ENCODE assay signal across 6 cellular contexts in the genomic region with DNA sequence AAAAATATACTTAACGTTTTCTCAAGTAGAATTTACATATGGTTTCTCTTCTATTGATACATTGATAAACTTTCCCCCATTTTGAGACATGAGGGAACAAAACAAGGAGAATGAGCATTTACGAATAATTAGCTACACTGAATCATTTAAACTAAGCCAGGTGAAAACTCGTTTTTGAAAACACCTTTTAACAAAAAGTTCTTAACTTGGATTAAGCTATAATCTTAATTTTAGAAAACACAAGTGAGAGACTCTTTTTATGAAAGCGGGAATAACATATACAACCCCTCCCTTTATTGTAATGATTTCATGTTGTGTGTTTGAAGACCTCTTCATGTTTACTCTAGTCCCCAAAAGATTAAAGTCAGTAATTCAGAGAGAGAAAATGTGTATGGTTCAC. TPM values are rescaled to one million over a fixed set of nuclear protein-coding genes. Genes with fewer than 3 reads are reported as not detected.
"Had no signal": no experiment of that assay in that cellular context is flagged by ENCODE, and none has a peak within 500 bp of the region (broad histone marks: within the 10 kb centered on the region; RNA-seq: fewer than 3 reads in every experiment).

No MANE protein-coding gene starts in this region.

- H2AFZ ChIP-seq: GM23248 had no signal

- DNase-seq: GM23248, GOT3, H9, HCEC 1CT, IMR-90 had no signal

- H3K4me3 ChIP-seq: GM23248 had no signal

- H3K4me1 Mint-ChIP-seq: H9 had no signal

- H3K4me3 Mint-ChIP-seq: H9 had no signal

- H3K27ac ChIP-seq: GM23248 had no signal

- H3K9ac ChIP-seq: GM23248 had no signal

- H3K9me3 Mint-ChIP-seq: H9 had no signal

RNA-seq across cellular contexts. Expression of gene PDLIM3, which starts 20.1 kb away (rescaled TPM):
- total RNA-seq: GM23248, HT-29 had no signal

RNA-seq across cellular contexts. Expression of gene CCDC110, which starts 43.7 kb away (rescaled TPM):
- total RNA-seq: HT-29 had no signal
